Comparison of ENCODE assay signal across 10 cellular contexts in the genomic region with DNA sequence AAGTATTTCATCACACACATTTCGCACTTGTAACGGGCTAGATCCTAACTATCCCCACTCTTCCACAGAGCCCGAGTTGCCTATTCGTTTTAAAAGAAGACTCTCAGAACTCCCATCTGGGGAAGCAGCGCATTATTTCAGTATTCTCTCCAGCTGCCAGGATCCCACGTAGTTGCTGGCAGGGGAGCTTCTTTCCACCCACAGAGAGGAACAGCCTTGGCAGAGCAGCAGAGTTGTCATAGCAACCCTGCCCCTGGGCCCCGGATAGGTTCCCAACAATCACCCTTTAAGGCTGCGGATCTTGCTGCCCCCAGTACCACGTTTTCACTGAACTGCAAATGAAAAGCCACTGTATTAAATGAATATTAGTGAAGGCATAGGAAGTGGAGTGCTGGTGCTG.
DNase-seq lines count a peak whose midpoint lies in the region; ATAC-seq and TF ChIP-seq lines count a peak whose summit lies in the region.
"Had no signal": no experiment of that assay in that cellular context is flagged by ENCODE, and none has a peak within 500 bp of the region (broad histone marks: within the 10 kb centered on the region; RNA-seq: fewer than 3 reads in every experiment).

No MANE protein-coding gene starts in this region.

- intact Hi-C loops in testis (cut with DNase I; ENCODE audit: low total_unique reads), result no loop called here

- H3K27ac ChIP-seq in SK-N-SH (ENCODE audit: low read depth in 2 of 2, low read length in 1 of 2) (no peak overlapping the region), testis (no peak overlapping the region)

- no peaks in the 10 kb centered on the region for H3K79me2 ChIP-seq in SK-N-SH (ENCODE audit: insufficient read depth)

- H3K27me3 ChIP-seq in SK-N-SH (ENCODE audit: insufficient read depth) (no peaks in the 10 kb centered on the region), testis (no peaks in the 10 kb centered on the region)

- no peak for ATAC-seq in SK-N-SH treated with all-trans-retinoic acid at 6 μM for 48 hours
- no peak for ATAC-seq in activated naive CD4-positive, alpha-beta T cell treated with anti-CD3 and anti-CD28 coated beads, Interleukin-2, amount 50 U/mL, for 72 hours
- no peak for ATAC-seq in stimulated activated naive B cell treated with anti-CD40 and anti-IgM and Interleukin-4, amounts not matched to agents 10 μg/mL and 1 μg/mL and 100 μg/mL, for 72 hours (replicated peaks)
- ATAC-seq: effector memory CD8-positive, alpha-beta T cell had no signal

- H3K27me3 Mint-ChIP-seq in stimulated activated naive B cell treated with anti-CD40 and anti-IgM and Interleukin-4, amounts not matched to agents 10 μg/mL and 1 μg/mL and 100 μg/mL, for 72 hours, result no peaks in the 10 kb centered on the region
- H3K27me3 Mint-ChIP-seq: effector memory CD8-positive, alpha-beta T cell had no signal

- no peak overlapping the region for H3K9ac ChIP-seq in SK-N-SH

- no peaks in the 10 kb centered on the region for H3K4me1 Mint-ChIP-seq in stimulated activated naive B cell treated with anti-CD40 and anti-IgM and Interleukin-4, amounts not matched to agents 10 μg/mL and 1 μg/mL and 100 μg/mL, for 72 hours

- no peaks in the 10 kb centered on the region for H3K36me3 Mint-ChIP-seq in activated naive CD4-positive, alpha-beta T cell treated with anti-CD3 and anti-CD28 coated beads, Interleukin-2, amount 50 U/mL, for 72 hours
- no peaks in the 10 kb centered on the region for H3K36me3 Mint-ChIP-seq in stimulated activated naive B cell treated with anti-CD40 and anti-IgM and Interleukin-4, amounts not matched to agents 10 μg/mL and 1 μg/mL and 100 μg/mL, for 72 hours

- no peak for TF ChIP-seq CTCF in SK-N-SH (IDR thresholded peaks at IDR 0.05)
- TF ChIP-seq CTCF in astrocyte of the spinal cord (IDR thresholded peaks at IDR 0.05; ENCODE audit: low read depth, low read length), result no peak
- no peak for TF ChIP-seq CTCF in testis (IDR thresholded peaks at IDR 0.05)

- no peak overlapping the region for H3K27ac Mint-ChIP-seq in activated naive CD4-positive, alpha-beta T cell treated with anti-CD3 and anti-CD28 coated beads, Interleukin-2, amount 50 U/mL, for 72 hours
- H3K27ac Mint-ChIP-seq in stimulated activated naive B cell treated with anti-CD40 and anti-IgM and Interleukin-4, amounts not matched to agents 10 μg/mL and 1 μg/mL and 100 μg/mL, for 72 hours, result no peak overlapping the region
- H3K27ac Mint-ChIP-seq: effector memory CD8-positive, alpha-beta T cell had no signal

- no peak overlapping the region for H3K4me3 ChIP-seq in SK-N-SH (ENCODE audit: low read depth in 2 of 2, low read length in 1 of 2)
- H3K4me3 ChIP-seq in astrocyte of the spinal cord (ENCODE audit: low read depth, low read length), result no peak overlapping the region
- H3K4me3 ChIP-seq in testis, result no peak overlapping the region

- no peak for TF ChIP-seq RAD21 in SK-N-SH (IDR thresholded peaks at IDR 0.05; ENCODE audit: low read length)

- CTCF ChIA-PET in SK-N-SH (lab: Yijun Ruan, JAX), result no interaction called here

- H3K4me3 Mint-ChIP-seq in stimulated activated naive B cell treated with anti-CD40 and anti-IgM and Interleukin-4, amounts not matched to agents 10 μg/mL and 1 μg/mL and 100 μg/mL, for 72 hours, result no peak overlapping the region
- H3K4me3 Mint-ChIP-seq: effector memory CD8-positive, alpha-beta T cell had no signal

- peaks cover 5 to 8% of the 10 kb centered on the region in 2 donors for H3K9me3 Mint-ChIP-seq in activated naive CD4-positive, alpha-beta T cell treated with anti-CD3 and anti-CD28 coated beads, Interleukin-2, amount 50 U/mL, for 72 hours
- no peaks in the 10 kb centered on the region for H3K9me3 Mint-ChIP-seq in stimulated activated naive B cell treated with anti-CD40 and anti-IgM and Interleukin-4, amounts not matched to agents 10 μg/mL and 1 μg/mL and 100 μg/mL, for 72 hours

- H3K36me3 ChIP-seq in SK-N-SH (replicated peaks in 1 of 2; ENCODE audit: control insufficient read depth in 1 of 2, insufficient read depth in 2 of 2, low read length in 1 of 2) (no peaks in the 10 kb centered on the region), testis (ENCODE audit: low read depth, missing control alignments) (no peaks in the 10 kb centered on the region)

- H2AFZ ChIP-seq in SK-N-SH (ENCODE audit: low read depth), result no peak overlapping the region

- WGBS in SK-N-SH (ENCODE audit: low lambda C conversion rate), result 9% methylated on average over 9 of the region's 9 CpGs
- WGBS in testis, 2 donors, result 27 to 33% methylated on average over 9 of the region's 9 CpGs

- H3K9me2 ChIP-seq in SK-N-SH, result no peaks in the 10 kb centered on the region

- TF ChIP-seq EP300 in SK-N-SH (IDR thresholded peaks at IDR 0.05; ENCODE audit: borderline replicate concordance in 1 of 2, low read depth in 1 of 2, low read length in 1 of 2), result no peak

- no peaks in the 10 kb centered on the region for H3K4me1 ChIP-seq in SK-N-SH (ENCODE audit: control insufficient read depth in 1 of 2, insufficient read depth in 2 of 2, low read depth in 1 of 2, low read length in 1 of 2)
- H3K4me1 ChIP-seq in testis, result no peaks in the 10 kb centered on the region

- no peak for TF ChIP-seq POLR2A in testis (IDR thresholded peaks at IDR 0.05)

- no peaks in the 10 kb centered on the region for H3F3A ChIP-seq in SK-N-SH (replicated peaks; ENCODE audit: insufficient read depth)

- no peaks in the 10 kb centered on the region for H4K20me1 ChIP-seq in SK-N-SH (ENCODE audit: insufficient read depth)

- H3K9me3 ChIP-seq in SK-N-SH, result no peaks in the 10 kb centered on the region
- no peaks in the 10 kb centered on the region for H3K9me3 ChIP-seq in testis

- no peak overlapping the region for H3K4me2 ChIP-seq in SK-N-SH

- POLR2A ChIA-PET in SK-N-SH (lab: Yijun Ruan, JAX), result no interaction called here

- DNase-seq in SK-N-SH (peak; percentile 11), astrocyte of the spinal cord (ENCODE audit: low read depth, low spot score) (peak; percentile 75), iPS-NIHi7 (ENCODE audit: extremely low spot score) (peak; percentile 66), testis (peak; percentile 21), NCI-H774 (lab: John Stamatoyannopoulos, UW) (no peak)
- DNase-seq in activated naive CD4-positive, alpha-beta T cell treated with anti-CD3 and anti-CD28 coated beads, Interleukin-2, amount 50 U/mL, for 72 hours (ENCODE audit: low spot score in 2 of 2), result no peak
- no peak for DNase-seq in stimulated activated naive B cell treated with anti-CD40 and anti-IgM and Interleukin-4, amounts not matched to agents 10 μg/mL and 1 μg/mL and 100 μg/mL, for 72 hours
- DNase-seq: effector memory CD8-positive, alpha-beta T cell; T-helper 2 cell had no signal

- in situ Hi-C loops in astrocyte of the spinal cord (cut with HindIII; ENCODE audit: low sequenced_read_pairs), result no loop called here

TF ChIP-seq in SK-N-SH, 30 proteins besides CTCF, POLR2A, EP300 and RAD21 (continues in another document):
- TF ChIP-seq ELF1 (IDR thresholded peaks at IDR 0.05), result no peak
- no peak for TF ChIP-seq RXRA (IDR thresholded peaks at IDR 0.05; ENCODE audit: borderline replicate concordance, low read depth)
- TF ChIP-seq, protein P1, sequence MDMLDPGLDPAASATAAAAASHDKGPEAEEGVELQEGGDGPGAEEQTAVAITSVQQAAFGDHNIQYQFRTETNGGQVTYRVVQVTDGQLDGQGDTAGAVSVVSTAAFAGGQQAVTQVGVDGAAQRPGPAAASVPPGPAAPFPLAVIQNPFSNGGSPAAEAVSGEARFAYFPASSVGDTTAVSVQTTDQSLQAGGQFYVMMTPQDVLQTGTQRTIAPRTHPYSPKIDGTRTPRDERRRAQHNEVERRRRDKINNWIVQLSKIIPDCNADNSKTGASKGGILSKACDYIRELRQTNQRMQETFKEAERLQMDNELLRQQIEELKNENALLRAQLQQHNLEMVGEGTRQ (IDR thresholded peaks at IDR 0.05; ENCODE audit: borderline replicate concordance, low read depth, low read length), result no peak
- TF ChIP-seq MXI1 (IDR thresholded peaks at IDR 0.05; ENCODE audit: low read depth, low read length), result no peak
- no peak for TF ChIP-seq MEF2A (IDR thresholded peaks at IDR 0.05; ENCODE audit: borderline replicate concordance, low read depth)
- TF ChIP-seq IRF3 (IDR thresholded peaks at IDR 0.05; ENCODE audit: low read depth, low read length), result no peak

TF ChIP-seq in SK-N-SH treated with all-trans-retinoic acid at 6 μM for 48 hours, 23 proteins besides CTCF, POLR2A, EP300 and RAD21 (continues in another document):
- TF ChIP-seq SNAI2 (CRISPR knock-in tag; IDR thresholded peaks at IDR 0.05) (no peak), OSR1 (CRISPR knock-in tag; IDR thresholded peaks at IDR 0.05) (no peak), GLIS3 (CRISPR knock-in tag; IDR thresholded peaks at IDR 0.05) (no peak), ZC3H10 (CRISPR knock-in tag; IDR thresholded peaks at IDR 0.05) (no peak), CREB5 (CRISPR knock-in tag; IDR thresholded peaks at IDR 0.05; ENCODE audit: low read depth) (no peak), BACH2 (CRISPR knock-in tag; IDR thresholded peaks at IDR 0.05; ENCODE audit: borderline replicate concordance) (no peak)
- TF ChIP-seq, protein P2, sequence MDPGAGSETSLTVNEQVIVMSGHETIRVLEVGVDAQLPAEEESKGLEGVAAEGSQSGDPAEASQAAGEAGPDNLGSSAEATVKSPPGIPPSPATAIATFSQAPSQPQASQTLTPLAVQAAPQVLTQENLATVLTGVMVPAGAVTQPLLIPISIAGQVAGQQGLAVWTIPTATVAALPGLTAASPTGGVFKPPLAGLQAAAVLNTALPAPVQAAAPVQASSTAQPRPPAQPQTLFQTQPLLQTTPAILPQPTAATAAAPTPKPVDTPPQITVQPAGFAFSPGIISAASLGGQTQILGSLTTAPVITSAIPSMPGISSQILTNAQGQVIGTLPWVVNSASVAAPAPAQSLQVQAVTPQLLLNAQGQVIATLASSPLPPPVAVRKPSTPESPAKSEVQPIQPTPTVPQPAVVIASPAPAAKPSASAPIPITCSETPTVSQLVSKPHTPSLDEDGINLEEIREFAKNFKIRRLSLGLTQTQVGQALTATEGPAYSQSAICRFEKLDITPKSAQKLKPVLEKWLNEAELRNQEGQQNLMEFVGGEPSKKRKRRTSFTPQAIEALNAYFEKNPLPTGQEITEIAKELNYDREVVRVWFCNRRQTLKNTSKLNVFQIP (CRISPR knock-in tag; IDR thresholded peaks at IDR 0.05; ENCODE audit: borderline replicate concordance, low read depth), result no peak

Comparison
In these comparisons a context has a peak if more than half of its experiments do, and no peak if none do; other contexts are left out.
1. DNase-seq: peak in SK-N-SH (single experiment), astrocyte of the spinal cord (single experiment), iPS-NIHi7 (single experiment) and testis (single experiment); none in activated naive CD4-positive, alpha-beta T cell treated with anti-CD3 and anti-CD28 coated beads, Interleukin-2, amount 50 U/mL, for 72 hours (0 of 2), stimulated activated naive B cell treated with anti-CD40 and anti-IgM and Interleukin-4, amounts not matched to agents 10 μg/mL and 1 μg/mL and 100 μg/mL, for 72 hours (single experiment) and NCI-H774 (single experiment).